In the genomic region with DNA sequence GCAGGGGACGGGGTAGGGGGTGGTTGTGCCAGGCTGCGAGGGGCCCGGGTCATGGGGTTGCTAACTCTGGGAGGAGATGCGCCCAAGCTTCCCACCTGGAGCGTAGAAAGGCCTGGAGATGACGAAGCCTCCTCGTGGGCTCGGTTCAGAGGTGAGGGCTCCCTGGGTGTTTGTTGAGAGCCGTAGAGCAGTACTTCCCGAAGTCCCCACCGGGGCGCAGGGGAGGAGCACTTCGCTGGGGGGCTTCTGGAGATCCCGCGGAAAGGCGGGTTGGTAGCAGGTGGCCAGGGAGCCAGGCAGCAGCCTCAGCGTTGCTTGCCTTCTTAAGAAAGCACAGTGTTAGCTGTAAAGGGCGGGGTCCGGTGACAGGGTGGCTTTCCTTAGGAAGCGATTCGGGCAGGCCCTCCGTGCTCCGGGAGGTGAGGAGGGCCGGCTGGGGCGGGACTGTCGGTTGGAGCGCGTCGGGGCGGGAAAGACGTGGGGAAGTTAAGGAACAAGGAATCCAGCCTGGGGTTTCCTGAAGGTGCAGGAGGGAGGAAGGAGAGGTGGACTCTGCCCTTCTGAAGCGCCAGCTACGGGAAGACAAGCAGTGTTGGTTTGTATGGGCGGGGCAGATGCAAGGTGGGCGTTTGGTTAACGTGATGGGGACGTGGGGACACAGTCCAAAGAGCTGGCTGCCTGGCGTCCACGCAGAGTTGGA, we compare ENCODE assay signal across 10 cellular contexts. TPM values are rescaled to one million over a fixed set of nuclear protein-coding genes. Genes with fewer than 3 reads are reported as not detected.
DNase-seq lines count a peak whose midpoint lies in the region; ATAC-seq lines count a peak whose summit lies in the region.
"Had no signal": no experiment of that assay in that cellular context is flagged by ENCODE, and none has a peak within 500 bp of the region (broad histone marks: within the 10 kb centered on the region; RNA-seq: fewer than 3 reads in every experiment).

No MANE protein-coding gene starts in this region.

- H3K4me1 ChIP-seq in HUES64 (ENCODE audit: insufficient read depth, low read length) (0 out of 2 replicates have a peak, but pooled peaks cover under 1% of the 10 kb centered on the region), trophoblast cell (ENCODE audit: control insufficient read depth in 1 of 2, insufficient read depth in 2 of 2, low read length in 2 of 2) (peaks cover 2 to 5% of the 10 kb centered on the region in 2 experiments)
- H3K4me1 ChIP-seq in effector memory CD4-positive, alpha-beta T cell (ENCODE audit: control insufficient read depth, insufficient read depth, low read length, poor library complexity, severe bottlenecking): peaks cover 38% of the 10 kb centered on the region

- H2AFZ ChIP-seq in trophoblast cell (ENCODE audit: insufficient read depth, low read length, poor library complexity): no peak overlapping the region

- H3K23ac ChIP-seq in trophoblast cell (ENCODE audit: low read length): peak overlapping the region; percentile 17

- no peaks in the 10 kb centered on the region for H3K36me3 ChIP-seq in HUES64 (ENCODE audit: insufficient read depth, low read length)
- H3K36me3 ChIP-seq in effector memory CD4-positive, alpha-beta T cell (ENCODE audit: control insufficient read depth, insufficient read depth, low read length): no peaks in the 10 kb centered on the region
- no peaks in the 10 kb centered on the region for H3K36me3 ChIP-seq in trophoblast cell (ENCODE audit: control insufficient read depth in 1 of 2, insufficient read depth in 2 of 2, low read length in 2 of 2)

- WGBS in HUES64: 4% methylated on average over 39 of the region's 39 CpGs
- no CpG with 5 or more reads among the region's 39 CpGs for WGBS in trophoblast cell (ENCODE audit: extremely low coverage, insufficient coverage, insufficient read length)

- no peak overlapping the region for H3K27ac ChIP-seq in HUES64 (ENCODE audit: low read depth, low read length)
- H3K27ac ChIP-seq in effector memory CD4-positive, alpha-beta T cell (ENCODE audit: insufficient read depth, low read length, poor library complexity, severe bottlenecking): no peak overlapping the region
- no peak overlapping the region for H3K27ac ChIP-seq in trophoblast cell (ENCODE audit: low read depth, low read length)
- H3K27ac ChIP-seq: 22Rv1 had no signal

- no peak overlapping the region for H2AK5ac ChIP-seq in trophoblast cell (ENCODE audit: low read length)

- H4K12ac ChIP-seq in trophoblast cell (ENCODE audit: low read depth, low read length): no peak overlapping the region

- no peak for ATAC-seq in HG03159 (IDR thresholded peaks at IDR 0.05; ENCODE audit: unreplicated experiment)

- H4K8ac ChIP-seq in trophoblast cell (ENCODE audit: low read depth, low read length): no peak overlapping the region

- H3K9ac ChIP-seq in HUES64 (ENCODE audit: low read depth, low read length): no peak overlapping the region
- H3K9ac ChIP-seq in trophoblast cell (ENCODE audit: low read length): no peak overlapping the region

- H2BK12ac ChIP-seq in trophoblast cell (ENCODE audit: low read length): no peak overlapping the region

- H2BK120ac ChIP-seq in trophoblast cell (ENCODE audit: insufficient read depth, low read length, poor library complexity): no peak overlapping the region

- H3K79me1 ChIP-seq in trophoblast cell (ENCODE audit: low read length): no peaks in the 10 kb centered on the region

- H3K18ac ChIP-seq in trophoblast cell (ENCODE audit: low read length): no peak overlapping the region

- peak overlapping the region; percentile 61 for H3K4me2 ChIP-seq in trophoblast cell (ENCODE audit: low read length)

- H3K79me2 ChIP-seq in trophoblast cell (ENCODE audit: control insufficient read depth, insufficient read depth, low read length, poor library complexity): no peaks in the 10 kb centered on the region

- H3K9me3 ChIP-seq in HUES64 (ENCODE audit: insufficient read depth, low read depth, low read length): 0 out of 2 replicates have a peak, but pooled peaks cover 4% of the 10 kb centered on the region
- no peaks in the 10 kb centered on the region for H3K9me3 ChIP-seq in effector memory CD4-positive, alpha-beta T cell (ENCODE audit: control insufficient read depth, low read length)
- H3K9me3 ChIP-seq in trophoblast cell (ENCODE audit: insufficient read depth, low read depth, low read length): peaks cover 11% of the 10 kb centered on the region

- no peak overlapping the region for H4K91ac ChIP-seq in trophoblast cell (ENCODE audit: low read depth, low read length)

- H3K4me3 ChIP-seq in HUES64 (ENCODE audit: low read length): peak overlapping the region; percentile 58
- H3K4me3 ChIP-seq in effector memory CD4-positive, alpha-beta T cell (ENCODE audit: insufficient read depth, low read depth, low read length, poor library complexity, severe bottlenecking): peak overlapping the region; percentile 44
- peak overlapping the region; percentile 4 for H3K4me3 ChIP-seq in trophoblast cell (ENCODE audit: low read depth, low read length)

- H3K14ac ChIP-seq in trophoblast cell (ENCODE audit: low read length): no peak overlapping the region

- H3K27me3 ChIP-seq in HUES64 (ENCODE audit: insufficient read depth, low read length) (peaks cover 83% of the 10 kb centered on the region), trophoblast cell (ENCODE audit: insufficient read depth, low read length) (peaks cover 71% of the 10 kb centered on the region)
- peaks cover 35% of the 10 kb centered on the region for H3K27me3 ChIP-seq in effector memory CD4-positive, alpha-beta T cell (replicated peaks; ENCODE audit: control insufficient read depth, insufficient read depth, low read length, poor library complexity, severe bottlenecking)

- DNase-seq in DMS 273 (lab: John Stamatoyannopoulos, UW; ENCODE audit: unreplicated experiment) (peak; percentile 68), DMS 273 treated with DMSO at 0.1 percent for 48 hours (lab: John Stamatoyannopoulos, UW) (no peak), trophoblast cell (no peak), foreskin melanocyte (no peak), DMS114 treated with DMSO at 0.1 percent for 48 hours (lab: John Stamatoyannopoulos, UW; ENCODE audit: unreplicated experiment) (no peak)
- DNase-seq in effector memory CD4-positive, alpha-beta T cell: no peak
- DNase-seq: HCEC 1CT had no signal

- H3K4ac ChIP-seq in trophoblast cell (ENCODE audit: low read depth, low read length): no peak overlapping the region

- no peak overlapping the region for H2BK5ac ChIP-seq in trophoblast cell (ENCODE audit: low read depth, low read length, poor library complexity)

RNA-seq across cellular contexts. Expression of gene VSTM2B, which starts 3.3 kb away (rescaled TPM):
- polyA plus RNA-seq in HUES64 (2013, experiment 1 of 2): 0.25 TPM
- polyA plus RNA-seq in HUES64 (2013, experiment 2 of 2): 0.51 TPM
- polyA plus RNA-seq in trophoblast cell (2013): 0.57 and 0.62 TPM in 2 replicates

Comparison
In these comparisons a context has a peak if more than half of its experiments do, and no peak if none do; other contexts are left out.
1. H3K4me3 ChIP-seq: peak in every context shown above with its lines; median percentile 58 in HUES64; 44 in effector memory CD4-positive, alpha-beta T cell; 4 in trophoblast cell.